In genomic region chr1:89356658-89357400, GRCh38 we compare ENCODE assay signal across 14 cellular contexts. TPM values are rescaled to one million over a fixed set of nuclear protein-coding genes. Genes with fewer than 3 reads are reported as not detected.
DNase-seq lines count a peak whose midpoint lies in the region; ATAC-seq, FAIRE-seq and TF ChIP-seq lines count a peak whose summit lies in the region.
"Had no signal": no experiment of that assay in that cellular context is flagged by ENCODE, and none has a peak within 500 bp of the region (broad histone marks: within the 10 kb centered on the region; RNA-seq: fewer than 3 reads in every experiment).

No MANE protein-coding gene starts in this region.

- no peak for ATAC-seq in activated CD8-positive, alpha-beta T cell treated with anti-CD3 and anti-CD28 coated beads, Interleukin-2, amount 10 ng/mL, durations not matched to agents 7 days and 5 days
- ATAC-seq in HG03342 (IDR thresholded peaks at IDR 0.05; ENCODE audit: unreplicated experiment) = no peak
- ATAC-seq: Panc1 had no signal

- no peaks in the 10 kb centered on the region for H3K27me3 Mint-ChIP-seq in Caco-2 (ENCODE audit: insufficient read depth, unreplicated experiment)
- H3K27me3 Mint-ChIP-seq in activated CD8-positive, alpha-beta T cell treated with anti-CD3 and anti-CD28 coated beads, Interleukin-2, amount 10 ng/mL, durations not matched to agents 7 days and 5 days (ENCODE audit: low read depth) = no peaks in the 10 kb centered on the region
- no peaks in the 10 kb centered on the region for H3K27me3 Mint-ChIP-seq in CD4-positive, alpha-beta memory T cell
- H3K27me3 Mint-ChIP-seq: naive B cell had no signal

- no peak overlapping the region for H3K4me3 ChIP-seq in Caco-2 (ENCODE audit: low read depth, low read length)
- H3K4me3 ChIP-seq in CD4-positive, alpha-beta memory T cell (ENCODE audit: low read length in 2 of 2) = no peak overlapping the region

- POLR2A ChIA-PET in Caco-2 (lab: Charles Lee) = no interaction called here
- POLR2A ChIA-PET in activated CD8-positive, alpha-beta T cell treated with anti-CD3 and anti-CD28 coated beads, Interleukin-2, amount 10 ng/mL, durations not matched to agents 7 days and 5 days (lab: Charles Lee) = interaction anchor here (0.8 to 3.3 kb wide), 5 partner anchors 71 to 159 kb away, joined by 3 to 28 read pairs (median 5); partner anchors contain the start of gene GBP5
- POLR2A ChIA-PET in CD4-positive, alpha-beta memory T cell (lab: Charles Lee; ENCODE audit: partially characterized antibody) = interaction anchor here (1.0 to 1.3 kb wide), 6 partner anchors 43 to 230 kb away, joined by 3 to 5 read pairs (median 3); partner anchors contain the start of gene GBP4

- H3K9me3 Mint-ChIP-seq in Caco-2 (ENCODE audit: unreplicated experiment) = no peaks in the 10 kb centered on the region
- H3K9me3 Mint-ChIP-seq in activated CD8-positive, alpha-beta T cell treated with anti-CD3 and anti-CD28 coated beads, Interleukin-2, amount 10 ng/mL, durations not matched to agents 7 days and 5 days (ENCODE audit: insufficient read depth) = peaks cover 4% of the 10 kb centered on the region
- H3K9me3 Mint-ChIP-seq in CD4-positive, alpha-beta memory T cell = peaks cover 0 to 2% (median 0%) of the 10 kb centered on the region in 8 donors
- H3K9me3 Mint-ChIP-seq: immature natural killer cell, naive B cell had no signal

- H3K27ac Mint-ChIP-seq in Caco-2 (ENCODE audit: unreplicated experiment) = no peak overlapping the region
- H3K27ac Mint-ChIP-seq in activated CD8-positive, alpha-beta T cell treated with anti-CD3 and anti-CD28 coated beads, Interleukin-2, amount 10 ng/mL, durations not matched to agents 7 days and 5 days = peak overlapping the region; percentile 48
- H3K27ac Mint-ChIP-seq in CD4-positive, alpha-beta memory T cell = no peak overlapping the region

- TF ChIP-seq POLR2A in H54 (IDR thresholded peaks at IDR 0.05; ENCODE audit: low read depth, low read length) = no peak

- H3K27ac ChIP-seq in CD4-positive, alpha-beta memory T cell (ENCODE audit: low read depth, low read length) = no peak overlapping the region

- H3K9me3 ChIP-seq in Caco-2 = no peaks in the 10 kb centered on the region
- H3K9me3 ChIP-seq in CD4-positive, alpha-beta memory T cell (ENCODE audit: control insufficient read depth in 1 of 2, low read length in 2 of 2) = no peaks in the 10 kb centered on the region

- peaks cover 14% of the 10 kb centered on the region for H3K4me1 Mint-ChIP-seq in Caco-2 (ENCODE audit: low read depth, unreplicated experiment)
- H3K4me1 Mint-ChIP-seq in activated CD8-positive, alpha-beta T cell treated with anti-CD3 and anti-CD28 coated beads, Interleukin-2, amount 10 ng/mL, durations not matched to agents 7 days and 5 days (ENCODE audit: low read depth) = peaks cover 49% of the 10 kb centered on the region
- H3K4me1 Mint-ChIP-seq in CD4-positive, alpha-beta memory T cell = peaks cover 10 to 22% (median 20%) of the 10 kb centered on the region in 4 donors

- no peaks in the 10 kb centered on the region for H3K36me3 Mint-ChIP-seq in Caco-2 (ENCODE audit: insufficient read depth, unreplicated experiment)
- H3K36me3 Mint-ChIP-seq in activated CD8-positive, alpha-beta T cell treated with anti-CD3 and anti-CD28 coated beads, Interleukin-2, amount 10 ng/mL, durations not matched to agents 7 days and 5 days (ENCODE audit: low read depth) = peaks cover 17% of the 10 kb centered on the region
- no peaks in the 10 kb centered on the region for H3K36me3 Mint-ChIP-seq in CD4-positive, alpha-beta memory T cell
- H3K36me3 Mint-ChIP-seq: immature natural killer cell, naive B cell had no signal

- no peaks in the 10 kb centered on the region for H3K36me3 ChIP-seq in Caco-2 (ENCODE audit: control insufficient read depth, insufficient read depth, low read length)
- H3K36me3 ChIP-seq in CD4-positive, alpha-beta memory T cell (ENCODE audit: insufficient read depth, low read length) = no peaks in the 10 kb centered on the region

- TF ChIP-seq CTCF in Caco-2 (IDR thresholded peaks at IDR 0.05; ENCODE audit: insufficient read depth in 1 of 2, low read depth in 1 of 2, low read length in 1 of 2, severe bottlenecking in 1 of 2, unreplicated experiment in 1 of 2) = no peak
- no peak for TF ChIP-seq CTCF in D721Med (IDR thresholded peaks at IDR 0.05; ENCODE audit: insufficient read depth, missing control alignments)

- CTCF ChIA-PET in Caco-2 (lab: Charles Lee) = interaction anchor here (1.1 to 1.6 kb wide), 2 partner anchors 25 to 271 kb away, joined by 3 to 6 read pairs; no protein-coding TSS in a partner anchor
- CTCF ChIA-PET in activated CD8-positive, alpha-beta T cell treated with anti-CD3 and anti-CD28 coated beads, Interleukin-2, amount 10 ng/mL, durations not matched to agents 7 days and 5 days (lab: Charles Lee) = interaction anchor here (0.7 to 9.2 kb wide), 13 partner anchors 39 to 373 kb away, joined by 3 to 167 read pairs (median 3); partner anchors contain the start of genes GBP1, GBP4 and GBP5
- CTCF ChIA-PET in CD4-positive, alpha-beta memory T cell (lab: Charles Lee; ENCODE audit: partially characterized antibody) = interaction anchor here (0.6 to 12.1 kb wide), 13 partner anchors 15 to 373 kb away, joined by 3 to 147 read pairs (median 8); partner anchors contain the start of genes GBP4 and GBP5

- no peak overlapping the region for H3K4me3 Mint-ChIP-seq in Caco-2 (ENCODE audit: unreplicated experiment)
- no peak overlapping the region for H3K4me3 Mint-ChIP-seq in activated CD8-positive, alpha-beta T cell treated with anti-CD3 and anti-CD28 coated beads, Interleukin-2, amount 10 ng/mL, durations not matched to agents 7 days and 5 days
- H3K4me3 Mint-ChIP-seq in CD4-positive, alpha-beta memory T cell = no peak overlapping the region
- H3K4me3 Mint-ChIP-seq: immature natural killer cell, naive B cell had no signal

- BruUV-seq in Caco-2 (replicated peaks; lab: Mats Ljungman, UMichigan) = no TSS peak

- intact Hi-C loops in Caco-2 (cut with micrococcal nuclease; ENCODE audit: unreplicated experiment) = no loop called here
- intact Hi-C loops in CD4-positive, alpha-beta memory T cell (cut with micrococcal nuclease) = loop anchor here (5.0 kb wide), 1 partner anchor 45 kb away; no protein-coding TSS in a partner anchor

- peaks cover 19% of the 10 kb centered on the region for H3K4me1 ChIP-seq in Caco-2
- H3K4me1 ChIP-seq in CD4-positive, alpha-beta memory T cell (ENCODE audit: insufficient read depth, low read length) = peaks cover 21% of the 10 kb centered on the region

- FAIRE-seq in H54 (lab: Jason Lieb, UNC) (peak; percentile 69), D721Med (lab: Jason Lieb, UNC) (no peak)
- FAIRE-seq: endometrium had no signal

- no peaks in the 10 kb centered on the region for H3K27me3 ChIP-seq in Caco-2 (replicated peaks; ENCODE audit: control insufficient read depth, insufficient read depth, low read length)
- no peaks in the 10 kb centered on the region for H3K27me3 ChIP-seq in CD4-positive, alpha-beta memory T cell (ENCODE audit: insufficient read depth, low read length)

- DNase-seq in Caco-2 = peak; percentile 56 to 68
- peak; percentile 14 for DNase-seq in H54 (ENCODE audit: insufficient read length, low spot score)
- no peak for DNase-seq in activated CD8-positive, alpha-beta T cell treated with anti-CD3 and anti-CD28 coated beads, Interleukin-2, amount 10 ng/mL, durations not matched to agents 7 days and 5 days
- peak; percentile 42 for DNase-seq in iris pigment epithelial cell (ENCODE audit: low read depth)
- no peak for DNase-seq in COLO829 (ENCODE audit: low spot score)
- no peak for DNase-seq in CD4-positive, alpha-beta memory T cell
- DNase-seq in D721Med (ENCODE audit: insufficient read length, low spot score) = no peak
- DNase-seq: immature natural killer cell; naive B cell; NCI-H187; stimulated activated CD4-positive, alpha-beta T cell treated with anti-CD3 and anti-CD28 coated beads, Interleukin-12 subunit alpha, Interleukin-12 subunit beta, amount 100 ng/mL, for 4 hours had no signal

RNA-seq across cellular contexts. Expression of gene GBP6, which starts 7.0 kb away (rescaled TPM):
- not detected in 2 replicates for total RNA-seq in Caco-2 (2022)
- total RNA-seq in activated CD8-positive, alpha-beta T cell treated with anti-CD3 and anti-CD28 coated beads, Interleukin-2, amount 10 ng/mL, durations not matched to agents 7 days and 5 days = under 1 TPM; 0.10 to 0.16 TPM
- total RNA-seq in CD4-positive, alpha-beta memory T cell = under 1 TPM; 0.17 to 0.23 TPM
- under 1 TPM; 0.17 to 0.30 TPM for polyA plus RNA-seq in CD4-positive, alpha-beta memory T cell

Comparison
In these comparisons a context has a peak if more than half of its experiments do, and no peak if none do; other contexts are left out.
1. DNase-seq: peak in Caco-2 (2 of 2), H54 (single experiment) and iris pigment epithelial cell (single experiment); none in activated CD8-positive, alpha-beta T cell treated with anti-CD3 and anti-CD28 coated beads, Interleukin-2, amount 10 ng/mL, durations not matched to agents 7 days and 5 days (single experiment), COLO829 (single experiment), CD4-positive, alpha-beta memory T cell (0 of 5) and D721Med (single experiment).